Comparison of ENCODE assay signal across 8 cellular contexts in the genomic region with DNA sequence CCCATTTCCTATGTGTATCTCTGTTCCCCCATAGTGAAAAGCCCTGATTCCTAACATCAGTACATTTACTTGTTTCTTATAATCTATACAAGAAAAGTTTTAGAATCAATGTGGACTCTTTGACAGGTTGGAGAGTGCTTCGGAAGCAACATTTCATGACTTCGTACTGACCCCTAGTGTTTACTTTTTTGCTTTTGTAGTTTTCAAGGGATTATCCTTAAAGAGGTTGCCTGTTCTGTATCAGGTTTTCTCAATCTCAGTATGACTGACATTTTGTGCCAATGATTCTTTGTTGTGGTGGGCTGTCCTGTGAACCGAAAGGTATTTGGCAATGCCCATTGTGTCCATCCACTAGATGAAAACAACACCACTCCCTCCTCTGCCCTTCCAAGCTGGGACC. TPM values are rescaled to one million over a fixed set of nuclear protein-coding genes. Genes with fewer than 3 reads are reported as not detected.
DNase-seq lines count a peak whose midpoint lies in the region; ATAC-seq, FAIRE-seq and TF ChIP-seq lines count a peak whose summit lies in the region.

No MANE protein-coding gene starts in this region.

- no peak overlapping the region for H3K9ac ChIP-seq in HepG2 (ENCODE audit: insufficient read depth, low read depth, low read length)

- no peak overlapping the region for H3K4me2 ChIP-seq in HepG2 (ENCODE audit: low read depth, low read length)

- H2AFZ ChIP-seq in HepG2 (ENCODE audit: low read length): no peak overlapping the region

- CTCF ChIA-PET in HepG2 (lab: Yijun Ruan, JAX; ENCODE audit: low intra/inter-chr PET ratio, low total read pairs): interaction anchor here (2.3 kb wide), 1 partner anchor 326 kb away, joined by 7 read pairs; no protein-coding TSS in a partner anchor

- H3K36me3 ChIP-seq in HepG2 (replicated peaks in 1 of 2; ENCODE audit: control insufficient read depth in 1 of 2, insufficient read depth in 2 of 2, low read length in 2 of 2) (no peaks in the 10 kb centered on the region), gastrocnemius medialis (no peaks in the 10 kb centered on the region), uterus (no peaks in the 10 kb centered on the region)

- no peaks in the 10 kb centered on the region for H3K79me2 ChIP-seq in HepG2 (ENCODE audit: insufficient read depth, low read length)

- no peak overlapping the region for H3K4me3 Mint-ChIP-seq in activated T-helper 17 cell treated with anti-CD3 and anti-CD28 coated beads, Interleukin-2, amount 50 U/mL, for 72 hours

- in situ Hi-C loops in HepG2 (cut with HindIII; ENCODE audit: extremely low pct_ligation_motif_present, low pct_unique_long_range_greater_than_20kb) (loop anchor here (25.0 kb wide), 1 partner anchor 832 kb away; no protein-coding TSS in a partner anchor), gastrocnemius medialis (cut with MboI; ENCODE audit: low sequenced_read_pairs in 4 of 4) (loop anchor here in 1 of 4 donors (25.0 kb wide), 1 partner anchor 93 kb away; the partner anchor contains the start of gene HMSD)

- TF ChIP-seq RAD21 in HepG2 (CRISPR knock-in tag; IDR thresholded peaks at IDR 0.05): no peak

- DNase-seq in COR-L47 (lab: John Stamatoyannopoulos, UW): peak; percentile 3
- DNase-seq in Jurkat, Clone E6-1 (ENCODE audit: low read depth, low spot score): peak; percentile 17
- peak; percentile 47 for DNase-seq in SKM-1 treated with dmso at 0.1 percent for 144 hours (lab: John Stamatoyannopoulos, UW; ENCODE audit: unreplicated experiment)
- DNase-seq in HepG2 (ENCODE audit: low spot score): no peak
- no peak for DNase-seq in gastrocnemius medialis
- DNase-seq in uterus: no peak

- H3K9me3 Mint-ChIP-seq in activated T-helper 17 cell treated with anti-CD3 and anti-CD28 coated beads, Interleukin-2, amount 50 U/mL, for 72 hours: no peaks in the 10 kb centered on the region

- BruUV-seq in HepG2 (replicated peaks; lab: Mats Ljungman, UMichigan): no TSS peak

- H3K27ac ChIP-seq in HepG2 (ENCODE audit: extremely low read length, insufficient read depth, low read length) (no peak overlapping the region), gastrocnemius medialis (no peak overlapping the region), uterus (no peak overlapping the region)

- POLR2A ChIA-PET in HepG2 (lab: Yijun Ruan, JAX): no interaction called here

- no peaks in the 10 kb centered on the region for H3K9me3 ChIP-seq in HepG2 (ENCODE audit: low read length)
- no peaks in the 10 kb centered on the region for H3K9me3 ChIP-seq in gastrocnemius medialis
- H3K9me3 ChIP-seq in uterus: no peaks in the 10 kb centered on the region

- peak; percentile 53 for ATAC-seq in GM19328 (IDR thresholded peaks at IDR 0.05; ENCODE audit: unreplicated experiment)
- peak; percentile 47; the same call in 1 of the 3 replicates for ATAC-seq in HepG2
- ATAC-seq in gastrocnemius medialis: no peak
- no peak for ATAC-seq in activated T-helper 17 cell treated with anti-CD3 and anti-CD28 coated beads, Interleukin-2, amount 50 U/mL, for 72 hours (replicated peaks)

- H3K4me3 ChIP-seq in Jurkat, Clone E6-1 (ENCODE audit: low read length): no peak overlapping the region
- no peak overlapping the region for H3K4me3 ChIP-seq in HepG2 (replicated peaks in 1 of 3; ENCODE audit: insufficient read depth in 1 of 3, low read depth in 2 of 3, low read length in 3 of 3)
- no peak overlapping the region for H3K4me3 ChIP-seq in gastrocnemius medialis
- no peak overlapping the region for H3K4me3 ChIP-seq in uterus

- WGBS in HepG2 (ENCODE audit: low lambda C conversion rate): 0% methylated on average over 3 of the region's 3 CpGs

- TF ChIP-seq POLR2A in HepG2 (IDR thresholded peaks at IDR 0.05; ENCODE audit: insufficient read depth in 1 of 2, low read depth in 2 of 2, low read length in 2 of 2): no peak
- no peak for TF ChIP-seq POLR2A in gastrocnemius medialis (IDR thresholded peaks at IDR 0.05)
- no peak for TF ChIP-seq POLR2A in uterus (IDR thresholded peaks at IDR 0.05)

- H3K27ac Mint-ChIP-seq in activated T-helper 17 cell treated with anti-CD3 and anti-CD28 coated beads, Interleukin-2, amount 50 U/mL, for 72 hours: no peak overlapping the region

- no peak for TF ChIP-seq EP300 in HepG2 (IDR thresholded peaks at IDR 0.05; ENCODE audit: low read depth in 2 of 2, low read length in 2 of 2)
- no peak for TF ChIP-seq EP300 in HepG2 (CRISPR knock-in tag; IDR thresholded peaks at IDR 0.05; ENCODE audit: borderline replicate concordance)

- FAIRE-seq in HepG2 (lab: Jason Lieb, UNC): peak; percentile 30

- H3K4me1 Mint-ChIP-seq in activated T-helper 17 cell treated with anti-CD3 and anti-CD28 coated beads, Interleukin-2, amount 50 U/mL, for 72 hours: no peaks in the 10 kb centered on the region

- TF ChIP-seq CTCF in HepG2 (CRISPR knock-in tag; IDR thresholded peaks at IDR 0.05) (peak; percentile 41; the same call in 1 of the 2 replicates), gastrocnemius medialis (IDR thresholded peaks at IDR 0.05 in 4 of 5, conservative IDR thresholded peaks at IDR 0.05 in 1 of 5) (no peak), uterus (IDR thresholded peaks at IDR 0.05) (peak in 1 of 4 experiments; percentile 19)

- no peaks in the 10 kb centered on the region for H4K20me1 ChIP-seq in HepG2 (ENCODE audit: insufficient read depth, low read length)

- H3K27me3 Mint-ChIP-seq in activated T-helper 17 cell treated with anti-CD3 and anti-CD28 coated beads, Interleukin-2, amount 50 U/mL, for 72 hours: peaks cover 26% of the 10 kb centered on the region

- intact Hi-C loops in HepG2 (cut with micrococcal nuclease; ENCODE audit: unreplicated experiment): loop anchor here (1.0 kb wide), 1 partner anchor 326 kb away; no protein-coding TSS in a partner anchor
- intact Hi-C loops in gastrocnemius medialis (cut with DNase I; ENCODE audit: low total_unique reads): no loop called here
- intact Hi-C loops in uterus (cut with DNase I; ENCODE audit: low total_unique reads): no loop called here

- H3K4me1 ChIP-seq in HepG2 (ENCODE audit: insufficient read depth, low read length): no peaks in the 10 kb centered on the region
- no peaks in the 10 kb centered on the region for H3K4me1 ChIP-seq in gastrocnemius medialis
- H3K4me1 ChIP-seq in uterus: no peaks in the 10 kb centered on the region

- no peaks in the 10 kb centered on the region for H3K36me3 Mint-ChIP-seq in activated T-helper 17 cell treated with anti-CD3 and anti-CD28 coated beads, Interleukin-2, amount 50 U/mL, for 72 hours (ENCODE audit: low read depth)

- H3K27me3 ChIP-seq in HepG2 (ENCODE audit: control insufficient read depth in 1 of 2, insufficient read depth in 2 of 2, low read length in 2 of 2): no peaks in the 10 kb centered on the region; a peak in 1 of 5 replicates
- peaks cover 0 to 2% (median 0%) of the 10 kb centered on the region in 3 donors for H3K27me3 ChIP-seq in gastrocnemius medialis
- H3K27me3 ChIP-seq in uterus: no peaks in the 10 kb centered on the region

TF ChIP-seq in HepG2, 621 proteins besides CTCF, POLR2A, EP300 and RAD21 (continues in another document):
- peak; percentile 47 for TF ChIP-seq STAG1 (CRISPR knock-in tag; IDR thresholded peaks at IDR 0.05)
- TF ChIP-seq, protein P1, sequence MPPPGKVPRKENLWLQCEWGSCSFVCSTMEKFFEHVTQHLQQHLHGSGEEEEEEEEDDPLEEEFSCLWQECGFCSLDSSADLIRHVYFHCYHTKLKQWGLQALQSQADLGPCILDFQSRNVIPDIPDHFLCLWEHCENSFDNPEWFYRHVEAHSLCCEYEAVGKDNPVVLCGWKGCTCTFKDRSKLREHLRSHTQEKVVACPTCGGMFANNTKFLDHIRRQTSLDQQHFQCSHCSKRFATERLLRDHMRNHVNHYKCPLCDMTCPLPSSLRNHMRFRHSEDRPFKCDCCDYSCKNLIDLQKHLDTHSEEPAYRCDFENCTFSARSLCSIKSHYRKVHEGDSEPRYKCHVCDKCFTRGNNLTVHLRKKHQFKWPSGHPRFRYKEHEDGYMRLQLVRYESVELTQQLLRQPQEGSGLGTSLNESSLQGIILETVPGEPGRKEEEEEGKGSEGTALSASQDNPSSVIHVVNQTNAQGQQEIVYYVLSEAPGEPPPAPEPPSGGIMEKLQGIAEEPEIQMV (CRISPR knock-in tag; IDR thresholded peaks at IDR 0.05; ENCODE audit: low read depth): no peak

RNA-seq across cellular contexts. Expression of gene SERPINB2, which starts 43.3 kb away (rescaled TPM):
- polyA plus RNA-seq in Jurkat, Clone E6-1 (2012; ENCODE audit: insufficient read depth, insufficient read length): not detected
- 0.10 and 0.11 TPM in 2 replicates for total RNA-seq in HepG2 (2016; rRNA removed; fragmentation: Illumina TruSeq; extraction: Trizol)
- total RNA-seq in HepG2 (2016; cell fraction: cytosol; rRNA removed; fragmentation: Illumina TruSeq; extraction: Trizol; ENCODE audit: low read depth): not detected in 2 replicates
- total RNA-seq in HepG2 (2016; cell fraction: insoluble cytoplasmic fraction; rRNA removed; fragmentation: Illumina TruSeq; extraction: Trizol): 0.24 TPM in 1 of 2 replicates, not detected in the other
- total RNA-seq in HepG2 (2016; cell fraction: membrane; rRNA removed; fragmentation: Illumina TruSeq; extraction: Trizol): not detected in 2 replicates
- not detected in 2 replicates for total RNA-seq in HepG2 (2016; cell fraction: nucleus; rRNA removed; fragmentation: Illumina TruSeq; extraction: Trizol)
- 0.04 and 0.07 TPM in 2 replicates for polyA plus RNA-seq in HepG2 (2011; rRNA removed)
- 0.04 and 0.08 TPM in 2 replicates for polyA plus RNA-seq in HepG2 (2011; cell fraction: cytosol; rRNA removed)
- polyA plus RNA-seq in HepG2 (2011; cell fraction: nucleus; rRNA removed): 0.09 TPM in 1 of 2 replicates, not detected in the other
- polyA plus RNA-seq in HepG2 (2012): not detected in 2 replicates
- polyA plus RNA-seq in HepG2 (2016; cell fraction: cytosol; fragmentation: Illumina TruSeq; extraction: Trizol; ENCODE audit: low read depth): not detected in 2 replicates
- 0.13 TPM in 1 of 2 replicates, not detected in the other for polyA plus RNA-seq in HepG2 (2016; cell fraction: insoluble cytoplasmic fraction; fragmentation: Illumina TruSeq; extraction: Trizol; ENCODE audit: low read depth)
- not detected in 2 replicates for polyA plus RNA-seq in HepG2 (2016; cell fraction: membrane; fragmentation: Illumina TruSeq; extraction: Trizol; ENCODE audit: low read depth)
- polyA plus RNA-seq in HepG2 (2016; cell fraction: nucleus; fragmentation: Illumina TruSeq; extraction: Trizol; ENCODE audit: insufficient read depth, low read depth): not detected in 2 replicates
- 0.49 TPM in 1 of 2 replicates, not detected in the other for polyA minus RNA-seq in HepG2 (2011; rRNA and poly(A)+ RNA removed; ENCODE audit: low replicate concordance)
- polyA minus RNA-seq in HepG2 (2011; cell fraction: cytosol; rRNA and poly(A)+ RNA removed): not detected in 2 replicates
- not detected in 2 replicates for polyA minus RNA-seq in HepG2 (2011; cell fraction: nucleus; rRNA and poly(A)+ RNA removed)
- total RNA-seq in gastrocnemius medialis: not detected
- total RNA-seq in uterus: 1 to 10 TPM in 1 of 4 donors, under 1 TPM in 1, not detected in 2; 0.55 to 8.2 TPM
- total RNA-seq in activated T-helper 17 cell treated with anti-CD3 and anti-CD28 coated beads, Interleukin-2, amount 50 U/mL, for 72 hours: not detected

Comparison
In these comparisons a context has a peak if more than half of its experiments do, and no peak if none do; other contexts are left out.
1. DNase-seq: peak in COR-L47 (single experiment), Jurkat, Clone E6-1 (single experiment) and SKM-1 treated with dmso at 0.1 percent for 144 hours (single experiment); none in HepG2 (single experiment), gastrocnemius medialis (0 of 2) and uterus (0 of 2).
2. ATAC-seq: peak in GM19328 (single experiment) and HepG2 (single experiment); none in gastrocnemius medialis (0 of 2) and activated T-helper 17 cell treated with anti-CD3 and anti-CD28 coated beads, Interleukin-2, amount 50 U/mL, for 72 hours (single experiment).